ENCODE assay signal across 17 cellular contexts in the genomic region with DNA sequence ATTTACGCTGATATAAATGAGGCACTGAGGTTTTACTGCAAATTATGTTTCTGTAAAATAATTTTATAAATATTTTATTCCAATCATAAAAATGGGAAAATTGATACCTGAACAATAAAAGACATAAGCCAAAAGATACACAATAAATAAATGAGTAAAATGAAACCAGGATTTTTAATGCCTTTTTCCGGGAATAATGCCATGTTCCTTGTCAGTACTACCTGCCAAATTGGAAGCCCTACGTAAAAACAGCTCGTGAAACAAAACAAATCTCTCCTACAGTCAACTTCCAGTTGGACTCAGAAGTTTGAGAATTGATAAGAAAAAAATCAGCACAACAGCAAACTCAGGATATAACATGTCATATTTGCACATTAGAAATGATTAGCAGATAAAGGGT.
"Had no signal": no experiment of that assay in that cellular context is flagged by ENCODE, and none has a peak within 500 bp of the region (broad histone marks: within the 10 kb centered on the region; RNA-seq: fewer than 3 reads in every experiment).

No MANE protein-coding gene starts in this region.

- DNase-seq: activated CD8-positive, alpha-beta memory T cell treated with anti-CD3 and anti-CD28 coated beads, Interleukin-2, amount 10 ng/mL, durations not matched to agents 7 days and 5 days; activated effector memory CD4-positive, alpha-beta T cell treated with anti-CD3 and anti-CD28 coated beads, Interleukin-2, amount 50 U/mL, for 16 hours; activated T-cell treated with anti-CD3 and anti-CD28 coated beads, Interleukin-2, amount 50 U/mL, for 4 hours; dorsolateral prefrontal cortex; left cardiac atrium; mucosa of descending colon; occipital lobe; psoas muscle; stimulated activated CD4-positive, alpha-beta T cell treated with anti-CD3 and anti-CD28 coated beads, Interleukin-12 subunit alpha, Interleukin-12 subunit beta, amount 100 ng/mL, for 4 hours; stimulated activated naive CD4-positive, alpha-beta T cell treated with Interleukin-2 at 50 U/mL for 16 hours; T-helper 2 cell; upper lobe of left lung had no signal

- H3K4me1 ChIP-seq: psoas muscle, suprapubic skin, upper lobe of left lung had no signal

- H3K27me3 ChIP-seq: dorsolateral prefrontal cortex, suprapubic skin had no signal

- ATAC-seq: activated CD4-positive, CD25-positive, alpha-beta regulatory T cell treated with anti-CD3 and anti-CD28 coated beads, Interleukin-2, amount 50 U/mL, for 24 hours; activated CD8-positive, alpha-beta memory T cell treated with anti-CD3 and anti-CD28 coated beads, Interleukin-2, amount 10 ng/mL, durations not matched to agents 7 days and 5 days; activated T-cell treated with anti-CD3 and anti-CD28 coated beads, Interleukin-2, amount 50 U/mL, for 4 hours; esophagus mucosa; left cardiac atrium; mucosa of descending colon; psoas muscle had no signal

- H3K36me3 ChIP-seq: suprapubic skin, upper lobe of left lung had no signal

- H3K27me3 Mint-ChIP-seq: activated CD8-positive, alpha-beta memory T cell treated with anti-CD3 and anti-CD28 coated beads, Interleukin-2, amount 10 ng/mL, durations not matched to agents 7 days and 5 days; activated naive CD8-positive, alpha-beta T cell had no signal

- H3K27ac Mint-ChIP-seq: activated CD8-positive, alpha-beta memory T cell treated with anti-CD3 and anti-CD28 coated beads, Interleukin-2, amount 10 ng/mL, durations not matched to agents 7 days and 5 days; activated naive CD8-positive, alpha-beta T cell had no signal

- H3K27ac ChIP-seq: dorsolateral prefrontal cortex, psoas muscle, suprapubic skin, upper lobe of left lung had no signal

- H3K4me3 Mint-ChIP-seq: activated CD8-positive, alpha-beta memory T cell treated with anti-CD3 and anti-CD28 coated beads, Interleukin-2, amount 10 ng/mL, durations not matched to agents 7 days and 5 days; activated naive CD8-positive, alpha-beta T cell; activated T-cell treated with anti-CD3 and anti-CD28 coated beads, Interleukin-2, amount 50 U/mL, for 4 hours; nephron had no signal

- H3K4me3 ChIP-seq: dorsolateral prefrontal cortex, mucosa of descending colon, psoas muscle, suprapubic skin, upper lobe of left lung had no signal

- H3K9me3 ChIP-seq: mucosa of descending colon, psoas muscle, suprapubic skin, upper lobe of left lung had no signal
